ENCODE assay signal across 19 cellular contexts in genomic region chr3:64028754-64029153, GRCh38. TPM values are rescaled to one million over a fixed set of nuclear protein-coding genes. Genes with fewer than 3 reads are reported as not detected.
DNase-seq lines count a peak whose midpoint lies in the region; ATAC-seq, FAIRE-seq and TF ChIP-seq lines count a peak whose summit lies in the region.
"Had no signal": no experiment of that assay in that cellular context is flagged by ENCODE, and none has a peak within 500 bp of the region (broad histone marks: within the 10 kb centered on the region; RNA-seq: fewer than 3 reads in every experiment).

No MANE protein-coding gene starts in this region.

- no peak for FAIRE-seq in A549 (lab: Jason Lieb, UNC)
- FAIRE-seq: A204.1, D721Med, GM12892, GM19239, H54 had no signal

- H3K9me3 ChIP-seq in A549 (peaks cover 3% of the 10 kb centered on the region), Karpas-422 (ENCODE audit: low read length) (no peaks in the 10 kb centered on the region), adrenal gland (replicated peaks in 1 of 3) (no peaks in the 10 kb centered on the region)
- H3K9me3 ChIP-seq: BE2C had no signal

- H3K9me2 ChIP-seq in Karpas-422 (replicated peaks; ENCODE audit: insufficient read depth, low read length) = no peaks in the 10 kb centered on the region

- POLR2A ChIA-PET in A549 (lab: Yijun Ruan, JAX) = no interaction called here

- H3K9me3 Mint-ChIP-seq in nephron progenitor cell = peaks cover 2% of the 10 kb centered on the region
- H3K9me3 Mint-ChIP-seq: CD8-positive, alpha-beta T cell had no signal

- H3K9ac ChIP-seq in Karpas-422 (ENCODE audit: low read length) = no peak overlapping the region

- no peaks in the 10 kb centered on the region for H3K79me2 ChIP-seq in Karpas-422 (ENCODE audit: low read length)

- no peak overlapping the region for H3K4me2 ChIP-seq in A549
- H3K4me2 ChIP-seq in Karpas-422 (ENCODE audit: low read depth, low read length, poor library complexity, severe bottlenecking) = no peak overlapping the region

- peaks cover 3% of the 10 kb centered on the region for H3K27me3 Mint-ChIP-seq in nephron progenitor cell (ENCODE audit: low read depth, poor library complexity)

- DNase-seq in A549 (ENCODE audit: low read depth in 1 of 2, low spot score in 1 of 2) (no peak), Karpas-422 (peak; percentile 16), epithelial cell of esophagus (ENCODE audit: low read depth) (peak; percentile 34), nephron progenitor cell (no peak), NCI-H2171 treated with DMSO at 0.1 percent for 48 hours (lab: John Stamatoyannopoulos, UW) (no peak), adrenal gland (no peak)
- DNase-seq: BE2C; CD8-positive, alpha-beta T cell; COR-L47; DND-41; GDM1 had no signal

- intact Hi-C loops in adrenal gland (cut with DNase I) = no loop called here

- no peak for TF ChIP-seq RAD21 in A549 (conservative IDR thresholded peaks at IDR 0.05 in 1 of 2, IDR thresholded peaks at IDR 0.05 in 1 of 2)

- TF ChIP-seq EP300 in A549 (IDR thresholded peaks at IDR 0.05) = no peak

- WGBS in A549 (ENCODE audit: missing lambda C conversion rate) = 93% methylated on average over 3 of the region's 3 CpGs
- 77 to 82% (median 79%) methylated on average over 3 of the region's 3 CpGs for WGBS in adrenal gland, 4 donors

- CTCF ChIA-PET in A549 (lab: Yijun Ruan, JAX) = interaction anchor here (1.1 to 6.6 kb wide), 4 partner anchors 34 to 456 kb away, joined by 3 to 54 read pairs (median 27); partner anchors contain the start of gene PRICKLE2

- no peak overlapping the region for H3K4me3 Mint-ChIP-seq in nephron progenitor cell
- H3K4me3 Mint-ChIP-seq: CD8-positive, alpha-beta T cell had no signal

- H3K27ac ChIP-seq in A549 = peak overlapping the region; percentile 25 to 79; a peak in 4 of 6 replicates
- no peak overlapping the region for H3K27ac ChIP-seq in Karpas-422 (ENCODE audit: low read length)
- H3K27ac ChIP-seq in adrenal gland = no peak overlapping the region

- no peak overlapping the region; the same call in 1 of the 2 replicates for H2AFZ ChIP-seq in Karpas-422 (ENCODE audit: low read length)

- H3K27me3 ChIP-seq in Karpas-422 (ENCODE audit: low read length) (no peaks in the 10 kb centered on the region), adrenal gland (peaks cover 4% of the 10 kb centered on the region)
- H3K27me3 ChIP-seq: BE2C had no signal

- ATAC-seq in A549 (no peak), HG03521 (IDR thresholded peaks at IDR 0.05; ENCODE audit: unreplicated experiment) (no peak)
- ATAC-seq: CD8-positive, alpha-beta T cell; HCT116 had no signal

- peaks cover 50% of the 10 kb centered on the region for H3K4me1 Mint-ChIP-seq in nephron progenitor cell

- peak overlapping the region; percentile 13 for H3K27ac Mint-ChIP-seq in nephron progenitor cell
- H3K27ac Mint-ChIP-seq: CD14-positive monocyte; CD8-positive, alpha-beta T cell had no signal

- H3K4me3 ChIP-seq in A549 (no peak overlapping the region), Karpas-422 (ENCODE audit: low read length) (no peak overlapping the region), epithelial cell of esophagus (ENCODE audit: low read length) (no peak overlapping the region), adrenal gland (no peak overlapping the region)

- H3K36me3 ChIP-seq in Karpas-422 (ENCODE audit: insufficient read depth, low read length) (no peaks in the 10 kb centered on the region), adrenal gland (replicated peaks in 1 of 2) (no peaks in the 10 kb centered on the region)
- H3K36me3 ChIP-seq: BE2C had no signal

- TF ChIP-seq POLR2A in A549 (IDR thresholded peaks at IDR 0.05; ENCODE audit: low read length) (no peak), adrenal gland (IDR thresholded peaks at IDR 0.05) (no peak)

- H4K20me1 ChIP-seq in Karpas-422 (ENCODE audit: insufficient read depth, low read depth, low read length) = no peaks in the 10 kb centered on the region

- H3K36me3 Mint-ChIP-seq in nephron progenitor cell (ENCODE audit: low read depth) = no peaks in the 10 kb centered on the region
- H3K36me3 Mint-ChIP-seq: CD14-positive monocyte; CD8-positive, alpha-beta T cell had no signal

- TF ChIP-seq CTCF in A549 (IDR thresholded peaks at IDR 0.05) = no peak
- no peak for TF ChIP-seq CTCF in epithelial cell of esophagus (IDR thresholded peaks at IDR 0.05; ENCODE audit: insufficient read depth, low read depth, low read length, missing control alignments)
- no peak for TF ChIP-seq CTCF in nephron progenitor cell (IDR thresholded peaks at IDR 0.05)
- TF ChIP-seq CTCF in adrenal gland (IDR thresholded peaks at IDR 0.05) = no peak

- peaks cover 14% of the 10 kb centered on the region for H3K4me1 ChIP-seq in A549
- peaks cover 11% of the 10 kb centered on the region for H3K4me1 ChIP-seq in Karpas-422 (ENCODE audit: low read length)
- peaks cover 0 to 11% of the 10 kb centered on the region in 2 donors for H3K4me1 ChIP-seq in adrenal gland (replicated peaks in 1 of 2)
- H3K4me1 ChIP-seq: BE2C had no signal

TF ChIP-seq in A549, 52 proteins besides CTCF, POLR2A, EP300 and RAD21 (continues in another document):
- TF ChIP-seq HOXB5 (CRISPR knock-in tag; IDR thresholded peaks at IDR 0.05) (no peak), HDAC2 (IDR thresholded peaks at IDR 0.05) (no peak), JUN (IDR thresholded peaks at IDR 0.05) (no peak), ELK1 (IDR thresholded peaks at IDR 0.05; ENCODE audit: low read depth, low read length) (no peak), TP53 (CRISPR knock-in tag; IDR thresholded peaks at IDR 0.05) (no peak), REST (IDR thresholded peaks at IDR 0.05) (no peak), MAFK (IDR thresholded peaks at IDR 0.05; ENCODE audit: partially characterized antibody) (no peak), ZC3H11A (IDR thresholded peaks at IDR 0.05) (no peak), ESRRA (IDR thresholded peaks at IDR 0.05; ENCODE audit: borderline replicate concordance, low read length) (no peak), BHLHE40 (IDR thresholded peaks at IDR 0.05; ENCODE audit: low read depth, low read length) (no peak), ZNF302 (CRISPR knock-in tag; IDR thresholded peaks at IDR 0.05) (no peak), JUNB (IDR thresholded peaks at IDR 0.05) (no peak), SREBF2 (IDR thresholded peaks at IDR 0.05) (no peak), HES2 (IDR thresholded peaks at IDR 0.05) (no peak)
- TF ChIP-seq, protein P1, sequence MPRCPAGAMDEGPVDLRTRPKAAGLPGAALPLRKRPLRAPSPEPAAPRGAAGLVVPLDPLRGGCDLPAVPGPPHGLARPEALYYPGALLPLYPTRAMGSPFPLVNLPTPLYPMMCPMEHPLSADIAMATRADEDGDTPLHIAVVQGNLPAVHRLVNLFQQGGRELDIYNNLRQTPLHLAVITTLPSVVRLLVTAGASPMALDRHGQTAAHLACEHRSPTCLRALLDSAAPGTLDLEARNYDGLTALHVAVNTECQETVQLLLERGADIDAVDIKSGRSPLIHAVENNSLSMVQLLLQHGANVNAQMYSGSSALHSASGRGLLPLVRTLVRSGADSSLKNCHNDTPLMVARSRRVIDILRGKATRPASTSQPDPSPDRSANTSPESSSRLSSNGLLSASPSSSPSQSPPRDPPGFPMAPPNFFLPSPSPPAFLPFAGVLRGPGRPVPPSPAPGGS (IDR thresholded peaks at IDR 0.05) = no peak

RNA-seq across cellular contexts. Expression of gene PSMD6, which starts 5.5 kb away (rescaled TPM):
- polyA plus RNA-seq in A549 (2011; rRNA removed) = 53.8 and 76.8 TPM in 2 replicates
- 70.4 and 74.2 TPM in 2 replicates for polyA plus RNA-seq in A549 (2012; cell fraction: cytosol; rRNA removed)
- 43.2 and 51.1 TPM in 2 replicates for polyA plus RNA-seq in A549 (2012; cell fraction: nucleus; rRNA removed)
- polyA plus RNA-seq in A549 (2017; fragmentation: RNase III; extraction: RNeasy Plus Mini Kit Qiagen cat#74134 plus additional on column Dnase treatment) = 117 to 121 TPM (median 120 TPM) in 3 replicates
- polyA minus RNA-seq in A549 (2011; rRNA and poly(A)+ RNA removed) = 20.3 and 20.7 TPM in 2 replicates
- total RNA-seq in Karpas-422 (2014; rRNA removed; shearing (Covaris generic); ENCODE audit: low replicate concordance) = 95.6 and 99.4 TPM in 2 replicates
- total RNA-seq in adrenal gland = 100 to 1,000 TPM in 3 of 8 donors, 10 to 100 TPM in 5; 67.7 to 109 (median 96.9) TPM
- polyA plus RNA-seq in adrenal gland = 100 to 1,000 TPM in 1 of 3 donors, 10 to 100 TPM in 2; 52.8 to 205 (median 54.7) TPM

Comparison
In these comparisons a context has a peak if more than half of its experiments do, and no peak if none do; other contexts are left out.
1. DNase-seq: peak in Karpas-422 (single experiment) and epithelial cell of esophagus (single experiment); none in A549 (0 of 2), nephron progenitor cell (single experiment), NCI-H2171 treated with DMSO at 0.1 percent for 48 hours (single experiment) and adrenal gland (0 of 7).
2. H3K27ac ChIP-seq: peak in A549 (2 of 2); none in Karpas-422 (single experiment) and adrenal gland (0 of 5).